In the genomic region with DNA sequence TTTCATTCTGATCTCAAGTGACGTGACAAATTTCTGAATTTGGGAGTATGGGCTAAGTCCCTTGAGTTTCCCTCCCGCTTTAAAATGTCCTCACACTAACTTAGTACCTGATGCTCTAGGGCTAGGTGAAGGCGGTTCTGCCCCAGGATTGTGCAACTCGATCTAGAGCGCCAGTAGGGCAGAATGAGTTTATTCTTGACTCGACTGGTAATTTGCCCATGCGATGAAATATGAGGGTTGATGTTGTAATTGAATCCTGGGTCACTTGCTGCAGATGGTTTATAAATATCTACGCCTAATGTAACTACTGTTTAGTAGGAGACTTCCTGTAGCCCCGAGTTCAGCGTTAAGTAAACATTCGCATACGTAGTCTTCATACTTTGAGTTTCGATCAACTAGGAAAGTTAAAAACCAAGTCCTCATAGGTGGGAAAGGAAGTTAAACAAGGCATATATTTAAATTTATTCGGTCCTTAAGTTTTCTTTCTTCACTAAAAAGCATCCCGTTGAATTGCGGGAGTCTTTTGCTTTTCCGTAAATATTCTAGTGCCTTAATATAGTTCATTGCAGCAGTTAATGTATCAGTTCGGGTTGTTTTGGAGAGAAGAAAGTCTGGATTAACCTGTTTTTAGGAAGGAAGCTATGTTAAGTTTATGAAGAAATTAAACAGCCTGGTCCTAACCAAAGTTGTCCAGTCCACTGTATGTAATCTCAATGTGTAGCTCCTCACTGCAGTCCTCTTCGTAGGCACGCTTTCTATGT, we compare ENCODE assay signal across 8 cellular contexts. TPM values are rescaled to one million over a fixed set of nuclear protein-coding genes. Genes with fewer than 3 reads are reported as not detected.
DNase-seq lines count a peak whose midpoint lies in the region; ATAC-seq lines count a peak whose summit lies in the region.

No MANE protein-coding gene starts in this region.

- no peaks in the 10 kb centered on the region for H3K9me3 ChIP-seq in HAP-1

- peak overlapping the region; percentile 94 for H3K4me3 ChIP-seq in HAP-1

- H3K27me3 ChIP-seq in HAP-1 (ENCODE audit: low read depth): no peaks in the 10 kb centered on the region

- in situ Hi-C loops in HAP-1 (cut with MboI; ENCODE audit: low sequenced_read_pairs): no loop called here

- H3K4me1 ChIP-seq in HAP-1: peaks cover 19% of the 10 kb centered on the region

- peak; percentile 9 for DNase-seq in Ammon's horn (ENCODE audit: low spot score)
- DNase-seq in HAP-1 (ENCODE audit: low spot score in 2 of 2): no peak
- peak; percentile 95 for DNase-seq in SIG-M5 treated with dmso at 0.1 percent for 504 hours (lab: John Stamatoyannopoulos, UW; ENCODE audit: unreplicated experiment)
- DNase-seq in dermis blood vessel endothelial cell: peak; percentile 44
- DNase-seq in mucosa of gallbladder (ENCODE audit: low spot score): peak; percentile 50
- DNase-seq in NCI-H2029 (lab: John Stamatoyannopoulos, UW): no peak
- DNase-seq in T1000 (lab: John Stamatoyannopoulos, UW): no peak

- peaks cover 5% of the 10 kb centered on the region; the same call in 1 of the 2 replicates for H3K36me3 ChIP-seq in HAP-1 (replicated peaks)

- no peak for ATAC-seq in activated CD4-positive, CD25-positive, alpha-beta regulatory T cell treated with anti-CD3 and anti-CD28 coated beads, Interleukin-2, amount 50 U/mL, for 24 hours

RNA-seq across cellular contexts. Expression of gene CTCF, which starts 1.6 kb away (rescaled TPM):
- total RNA-seq in dermis blood vessel endothelial cell (30.3 and 36.3 TPM in 2 replicates), mucosa of gallbladder (39.8 TPM)

RNA-seq across cellular contexts. Expression of gene RIPOR1, which starts 35.3 kb away (rescaled TPM):
- 74.9 and 149 TPM in 2 replicates for total RNA-seq in dermis blood vessel endothelial cell
- total RNA-seq in mucosa of gallbladder: 70.6 TPM

Comparison
In these comparisons a context has a peak if more than half of its experiments do, and no peak if none do; other contexts are left out.
1. DNase-seq: peak in Ammon's horn (single experiment), SIG-M5 treated with dmso at 0.1 percent for 504 hours (single experiment), dermis blood vessel endothelial cell (single experiment) and mucosa of gallbladder (single experiment); none in HAP-1 (0 of 2), NCI-H2029 (single experiment) and T1000 (single experiment).